In the genomic region with DNA sequence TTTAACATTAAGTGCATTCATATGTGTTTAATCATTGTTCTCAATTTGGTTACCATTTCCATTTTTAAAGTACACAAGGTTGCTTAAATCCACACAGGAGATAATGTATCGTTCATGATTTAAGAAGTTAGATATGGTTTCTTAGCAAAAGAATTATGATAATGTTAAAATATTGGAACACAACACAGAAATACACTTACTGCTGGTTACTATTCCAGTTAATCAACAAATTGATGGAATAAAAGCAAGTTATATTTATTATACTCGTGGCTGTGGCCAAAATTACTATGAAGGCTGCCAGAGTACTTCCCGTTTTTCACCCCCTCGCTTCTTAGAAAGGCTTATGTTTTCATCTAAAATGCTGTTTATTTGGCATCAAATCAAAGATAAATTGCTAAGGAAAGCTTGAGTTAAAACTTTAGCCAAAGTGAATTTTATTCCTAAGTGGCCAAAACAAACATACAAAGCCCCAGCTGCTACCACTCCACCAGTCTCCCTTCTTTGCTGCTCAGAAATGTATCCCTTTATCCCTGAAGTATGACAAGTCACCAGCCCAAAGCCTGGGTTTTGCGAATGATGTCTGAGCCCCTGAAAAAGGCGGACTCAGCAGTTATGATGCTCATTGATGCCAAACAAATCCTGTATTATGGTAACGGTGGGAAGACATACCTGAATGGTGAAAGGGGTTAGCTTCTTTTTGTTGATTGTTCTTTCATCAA, we compare ENCODE assay signal across 23 cellular contexts. TPM values are rescaled to one million over a fixed set of nuclear protein-coding genes. Genes with fewer than 3 reads are reported as not detected.
A peak's percentile ranks its signal among the peaks of the same experiment; 100 is the strongest.
DNase-seq lines count a peak whose midpoint lies in the region; ATAC-seq, FAIRE-seq and TF ChIP-seq lines count a peak whose summit lies in the region.
"Had no signal": no experiment of that assay in that cellular context is flagged by ENCODE, and none has a peak within 500 bp of the region (broad histone marks: within the 10 kb centered on the region; RNA-seq: fewer than 3 reads in every experiment).

No MANE protein-coding gene starts in this region.

- no peaks in the 10 kb centered on the region for H3K27me3 Mint-ChIP-seq in activated T-cell treated with anti-CD3 and anti-CD28 coated beads, Interleukin-2, amount 50 U/mL, for 72 hours (ENCODE audit: low read depth)
- no peaks in the 10 kb centered on the region for H3K27me3 Mint-ChIP-seq in activated naive CD8-positive, alpha-beta T cell treated with anti-CD3 and anti-CD28 coated beads for 36 hours
- no peaks in the 10 kb centered on the region for H3K27me3 Mint-ChIP-seq in natural killer cell (ENCODE audit: low read depth in 2 of 2)

- H3K27ac Mint-ChIP-seq in activated T-cell treated with anti-CD3 and anti-CD28 coated beads, Interleukin-2, amount 50 U/mL, for 72 hours: peak overlapping the region; percentile 98
- H3K27ac Mint-ChIP-seq in activated naive CD8-positive, alpha-beta T cell treated with anti-CD3 and anti-CD28 coated beads for 36 hours: peak overlapping the region; percentile 20
- peak overlapping the region; percentile 71 to 72 for H3K27ac Mint-ChIP-seq in natural killer cell
- H3K27ac Mint-ChIP-seq: WTC11 had no signal

- H3K36me3 ChIP-seq in left lung: peaks cover 0 to 100% of the 10 kb centered on the region in 2 donors
- no peaks in the 10 kb centered on the region for H3K36me3 ChIP-seq in prostate gland
- H3K36me3 ChIP-seq: esophagus squamous epithelium had no signal

- ATAC-seq in activated T-cell treated with anti-CD3 and anti-CD28 coated beads, Interleukin-2, amount 50 U/mL, for 72 hours (replicated peaks in 1 of 2): no peak
- ATAC-seq in natural killer cell (no peak), left lung (no peak)
- ATAC-seq: left lobe of liver, mucosa of descending colon, WTC11 had no signal

- DNase-seq in activated T-cell treated with anti-CD3 and anti-CD28 coated beads, Interleukin-2, amount 50 U/mL, for 72 hours: no peak
- DNase-seq in activated T-cell treated with anti-CD3 and anti-CD28 coated beads, Interleukin-2, amount 50 U/mL, for 1 hour: no peak
- peak; percentile 78 for DNase-seq in DMS79 treated with DMSO at 0.1 percent for 48 hours (lab: John Stamatoyannopoulos, UW)
- DNase-seq in activated naive CD8-positive, alpha-beta T cell treated with anti-CD3 and anti-CD28 coated beads for 36 hours: no peak
- no peak for DNase-seq in natural killer cell
- no peak for DNase-seq in HTR-8/SVneo (ENCODE audit: insufficient read length, low spot score)
- DNase-seq in left lung: no peak
- DNase-seq in prostate gland (ENCODE audit: low spot score): no peak
- DNase-seq: adrenal gland; caudate nucleus; esophagus squamous epithelium; HCEC 1CT; mucosa of descending colon; NCI-H2029; NCI-H510A; SHP77; stimulated activated CD4-positive, alpha-beta T cell treated with anti-CD3 and anti-CD28 coated beads, Interleukin-2, amount 100 ng/mL, for 24 hours; T-helper 2 cell had no signal

- H3K36me3 Mint-ChIP-seq in activated T-cell treated with anti-CD3 and anti-CD28 coated beads, Interleukin-2, amount 50 U/mL, for 72 hours (ENCODE audit: insufficient read depth in 2 of 2): peaks cover 33 to 66% of the 10 kb centered on the region in 2 donors
- peaks cover 78% of the 10 kb centered on the region for H3K36me3 Mint-ChIP-seq in activated naive CD8-positive, alpha-beta T cell treated with anti-CD3 and anti-CD28 coated beads for 36 hours
- H3K36me3 Mint-ChIP-seq in natural killer cell: peaks cover 61% of the 10 kb centered on the region
- H3K36me3 Mint-ChIP-seq: WTC11 had no signal

- WGBS in prostate gland: 23% methylated on average over 7 of the region's 7 CpGs

- no peaks in the 10 kb centered on the region for H3K27me3 ChIP-seq in left lung
- no peaks in the 10 kb centered on the region for H3K27me3 ChIP-seq in prostate gland (replicated peaks; ENCODE audit: insufficient read depth)
- H3K27me3 ChIP-seq: adrenal gland had no signal

- peaks cover 74% of the 10 kb centered on the region for H3K4me1 Mint-ChIP-seq in activated T-cell treated with anti-CD3 and anti-CD28 coated beads, Interleukin-2, amount 50 U/mL, for 72 hours (ENCODE audit: low read depth)
- H3K4me1 Mint-ChIP-seq in activated naive CD8-positive, alpha-beta T cell treated with anti-CD3 and anti-CD28 coated beads for 36 hours: peaks cover 64% of the 10 kb centered on the region
- H3K4me1 Mint-ChIP-seq in natural killer cell: peaks cover 48 to 53% of the 10 kb centered on the region in 2 donors

- TF ChIP-seq POLR2A in prostate gland (IDR thresholded peaks at IDR 0.05): no peak

- H3K9me3 Mint-ChIP-seq in activated T-cell treated with anti-CD3 and anti-CD28 coated beads, Interleukin-2, amount 50 U/mL, for 72 hours: no peaks in the 10 kb centered on the region
- no peaks in the 10 kb centered on the region for H3K9me3 Mint-ChIP-seq in activated naive CD8-positive, alpha-beta T cell treated with anti-CD3 and anti-CD28 coated beads for 36 hours
- no peaks in the 10 kb centered on the region for H3K9me3 Mint-ChIP-seq in natural killer cell
- H3K9me3 Mint-ChIP-seq: WTC11 had no signal

- TF ChIP-seq CTCF in natural killer cell (IDR thresholded peaks at IDR 0.05) (no peak), left lung (IDR thresholded peaks at IDR 0.05) (no peak), prostate gland (IDR thresholded peaks at IDR 0.05) (no peak)

- H3K9me3 ChIP-seq in left lung (no peaks in the 10 kb centered on the region), prostate gland (no peaks in the 10 kb centered on the region)
- H3K9me3 ChIP-seq: adrenal gland, esophagus squamous epithelium, mucosa of descending colon had no signal

- H3K27ac ChIP-seq in left lung: no peak overlapping the region
- H3K27ac ChIP-seq in prostate gland: no peak overlapping the region
- H3K27ac ChIP-seq: adrenal gland, esophagus squamous epithelium had no signal

- no peak for FAIRE-seq in HTR-8/SVneo (lab: Jason Lieb, UNC)

- H3K4me1 ChIP-seq in left lung (no peaks in the 10 kb centered on the region), prostate gland (replicated peaks) (peaks cover 10% of the 10 kb centered on the region)
- H3K4me1 ChIP-seq: adrenal gland, esophagus squamous epithelium had no signal

- H3K4me3 Mint-ChIP-seq in activated T-cell treated with anti-CD3 and anti-CD28 coated beads, Interleukin-2, amount 50 U/mL, for 72 hours: no peak overlapping the region
- no peak overlapping the region for H3K4me3 Mint-ChIP-seq in activated naive CD8-positive, alpha-beta T cell treated with anti-CD3 and anti-CD28 coated beads for 36 hours
- no peak overlapping the region for H3K4me3 Mint-ChIP-seq in natural killer cell
- H3K4me3 Mint-ChIP-seq: WTC11 had no signal

- intact Hi-C loops in natural killer cell (cut with micrococcal nuclease) (no loop called here), left lung (cut with DNase I) (no loop called here), prostate gland (cut with DNase I) (no loop called here)

- H3K4me3 ChIP-seq in left lung: no peak overlapping the region
- no peak overlapping the region for H3K4me3 ChIP-seq in prostate gland
- H3K4me3 ChIP-seq: adrenal gland, esophagus squamous epithelium, mucosa of descending colon had no signal

RNA-seq across cellular contexts. Expression of a gene that starts 27.7 kb away (rescaled TPM):
- 100 to 1,000 TPM; 834 to 955 TPM for total RNA-seq in activated T-cell treated with anti-CD3 and anti-CD28 coated beads, Interleukin-2, amount 50 U/mL, for 72 hours
- 100 to 1,000 TPM; 886 to 901 TPM for total RNA-seq in activated naive CD8-positive, alpha-beta T cell treated with anti-CD3 and anti-CD28 coated beads for 36 hours
- total RNA-seq in natural killer cell (1,000 to 10,000 TPM; 1,088 to 1,116 (median 1,113) TPM), left lung (100 to 1,000 TPM; 119 to 401 TPM), prostate gland (100 to 1,000 TPM in 1 of 2 donors, 10 to 100 TPM in 1; 58.1 to 177 TPM)
- total RNA-seq: osteocyte had no signal

RNA-seq across cellular contexts. Expression of a gene that starts 49.5 kb away (rescaled TPM):
- total RNA-seq in activated T-cell treated with anti-CD3 and anti-CD28 coated beads, Interleukin-2, amount 50 U/mL, for 72 hours: not detected
- not detected for total RNA-seq in activated naive CD8-positive, alpha-beta T cell treated with anti-CD3 and anti-CD28 coated beads for 36 hours
- not detected for total RNA-seq in natural killer cell
- total RNA-seq in left lung: 10 to 100 TPM in 1 of 2 donors, 1 to 10 TPM in 1; 5.1 to 18.4 TPM
- under 1 TPM in 1 of 2 donors, not detected in 1; 0.85 TPM for total RNA-seq in prostate gland
- total RNA-seq: esophagus squamous epithelium, glomerular endothelial cell, mucosa of descending colon, osteocyte, urinary bladder had no signal

RNA-seq across cellular contexts. Expression of a gene that starts 57.4 kb away (rescaled TPM):
- 1 to 10 TPM; 1.0 to 2.5 TPM for total RNA-seq in activated T-cell treated with anti-CD3 and anti-CD28 coated beads, Interleukin-2, amount 50 U/mL, for 72 hours
- total RNA-seq in activated naive CD8-positive, alpha-beta T cell treated with anti-CD3 and anti-CD28 coated beads for 36 hours: under 1 TPM; 0.14 to 0.56 TPM
- total RNA-seq in natural killer cell: under 1 TPM; 0.32 to 0.95 (median 0.40) TPM
- total RNA-seq in left lung: under 1 TPM; 0.35 to 0.65 TPM
- 1 to 10 TPM; 1.0 to 1.7 TPM for total RNA-seq in prostate gland
- total RNA-seq: esophagus squamous epithelium, mucosa of descending colon, osteocyte, WTC11 had no signal

Comparison
In these comparisons a context has a peak if more than half of its experiments do, and no peak if none do; other contexts are left out.
1. H3K27ac Mint-ChIP-seq: peak in every context shown above with its lines; median percentile 98 in activated T-cell treated with anti-CD3 and anti-CD28 coated beads, Interleukin-2, amount 50 U/mL, for 72 hours; 72 in natural killer cell; 20 in activated naive CD8-positive, alpha-beta T cell treated with anti-CD3 and anti-CD28 coated beads for 36 hours.